ENCODE assay signal across 25 cellular contexts in genomic region chr1:61090546-61090945, GRCh38. TPM values are rescaled to one million over a fixed set of nuclear protein-coding genes. Genes with fewer than 3 reads are reported as not detected.
DNase-seq lines count a peak whose midpoint lies in the region; ATAC-seq and TF ChIP-seq lines count a peak whose summit lies in the region.
"Had no signal": no experiment of that assay in that cellular context is flagged by ENCODE, and none has a peak within 500 bp of the region (broad histone marks: within the 10 kb centered on the region; RNA-seq: fewer than 3 reads in every experiment).

No MANE protein-coding gene starts in this region.

- 68 to 81% methylated on average over 5 of the region's 5 CpGs for WGBS in heart right ventricle, 2 donors
- WGBS in psoas muscle, 3 donors = 14 to 48% (median 15%) methylated on average over 5 of the region's 5 CpGs

- H3K4me3 ChIP-seq in heart right ventricle = peak overlapping the region in 4 of 10 donors; percentile 6 to 22 (median 13)
- peak overlapping the region; percentile 90 for H3K4me3 ChIP-seq in psoas muscle
- H3K4me3 ChIP-seq in tibial artery = peak overlapping the region in 1 of 2 donors; percentile 12
- no peak overlapping the region for H3K4me3 ChIP-seq in MG63
- H3K4me3 ChIP-seq: adrenal gland, cardiac muscle cell, HAP-1 had no signal

- DNase-seq in heart right ventricle (no peak), Right ventricle myocardium inferior (ENCODE audit: missing footprints) (no peak), epithelial cell of prostate (ENCODE audit: low read depth, low spot score) (no peak), psoas muscle (no peak), tibial artery (no peak), endothelial cell (ENCODE audit: low spot score) (no peak), NCI-H146 treated with DMSO at 0.1 percent for 48 hours (lab: John Stamatoyannopoulos, UW; ENCODE audit: unreplicated experiment) (no peak), MG63 (no peak)
- DNase-seq: activated CD4-positive, CD25-positive, alpha-beta regulatory T cell treated with anti-CD3 and anti-CD28 coated beads, Interleukin-2, amount 50 U/mL, for 72 hours; activated T-cell treated with anti-CD3 and anti-CD28 coated beads, Interleukin-2, amount 50 U/mL, for 1 hour; adrenal gland; AML-193; DMS53; KBM-7; mesendoderm; natural killer cell; NCI-H1694; NCI-H226; NCI-H748 treated with DMSO at 0.1 percent for 48 hours; OCI-M1; SHP77; trophoblast cell had no signal

- H3K27me3 Mint-ChIP-seq in endothelial cell (ENCODE audit: unreplicated experiment) = no peaks in the 10 kb centered on the region

- peaks cover 2% of the 10 kb centered on the region for H3K36me3 Mint-ChIP-seq in endothelial cell (ENCODE audit: low read depth, unreplicated experiment)

- no peak for TF ChIP-seq CTCF in heart right ventricle (IDR thresholded peaks at IDR 0.05)
- TF ChIP-seq CTCF in psoas muscle (IDR thresholded peaks at IDR 0.05) = no peak
- no peak for TF ChIP-seq CTCF in tibial artery (IDR thresholded peaks at IDR 0.05)
- TF ChIP-seq CTCF in endothelial cell (IDR thresholded peaks at IDR 0.05; ENCODE audit: unreplicated experiment) = no peak

- H3K4me1 ChIP-seq in heart right ventricle (peaks cover 17 to 100% (median 90%) of the 10 kb centered on the region in 9 donors), psoas muscle (peaks cover 50% of the 10 kb centered on the region), tibial artery (peaks cover 0 to 93% (median 47%) of the 10 kb centered on the region in 4 donors)

- no peaks in the 10 kb centered on the region for H3K9me3 ChIP-seq in heart right ventricle
- H3K9me3 ChIP-seq in psoas muscle = no peaks in the 10 kb centered on the region
- no peaks in the 10 kb centered on the region for H3K9me3 ChIP-seq in tibial artery
- H3K9me3 ChIP-seq in MG63 = no peaks in the 10 kb centered on the region
- H3K9me3 ChIP-seq: adrenal gland, HAP-1 had no signal

- no peak overlapping the region for H3K4me3 Mint-ChIP-seq in endothelial cell (ENCODE audit: unreplicated experiment)
- H3K4me3 Mint-ChIP-seq: natural killer cell; stimulated activated effector memory CD8-positive, alpha-beta T cell treated with anti-CD3 and anti-CD28 coated beads, Interleukin-12 subunit alpha, Interleukin-12 subunit beta, amount 100 ng/mL, for 72 hours had no signal

- intact Hi-C loops in heart right ventricle (cut with DNase I) = loop anchor here in 1 of 10 donors (5.0 kb wide), 1 partner anchor 92 kb away; no protein-coding TSS in a partner anchor
- intact Hi-C loops in Right ventricle myocardium inferior (cut with DNase I) = no loop called here
- intact Hi-C loops in psoas muscle (cut with DNase I) = no loop called here
- intact Hi-C loops in tibial artery (cut with DNase I; ENCODE audit: low total_unique reads) = no loop called here

- H3K9me3 Mint-ChIP-seq in endothelial cell (ENCODE audit: unreplicated experiment) = no peaks in the 10 kb centered on the region
- H3K9me3 Mint-ChIP-seq: natural killer cell; stimulated activated effector memory CD8-positive, alpha-beta T cell treated with anti-CD3 and anti-CD28 coated beads, Interleukin-12 subunit alpha, Interleukin-12 subunit beta, amount 100 ng/mL, for 72 hours had no signal

- H3K27me3 ChIP-seq in heart right ventricle (no peaks in the 10 kb centered on the region), psoas muscle (ENCODE audit: insufficient read depth in 3 of 3, low read length in 2 of 3) (no peaks in the 10 kb centered on the region), tibial artery (no peaks in the 10 kb centered on the region), MG63 (no peaks in the 10 kb centered on the region)
- H3K27me3 ChIP-seq: adrenal gland had no signal

- H3K27ac Mint-ChIP-seq in endothelial cell (ENCODE audit: unreplicated experiment) = no peak overlapping the region
- H3K27ac Mint-ChIP-seq: natural killer cell; stimulated activated effector memory CD8-positive, alpha-beta T cell treated with anti-CD3 and anti-CD28 coated beads, Interleukin-12 subunit alpha, Interleukin-12 subunit beta, amount 100 ng/mL, for 72 hours had no signal

- no peaks in the 10 kb centered on the region for H3K4me1 Mint-ChIP-seq in endothelial cell (ENCODE audit: unreplicated experiment)
- H3K4me1 Mint-ChIP-seq: natural killer cell had no signal

- ATAC-seq in heart right ventricle = no peak
- no peak for ATAC-seq in Right ventricle myocardium inferior
- ATAC-seq in psoas muscle = peak; percentile 42 to 56 (median 45)
- ATAC-seq: natural killer cell; stimulated activated effector memory CD8-positive, alpha-beta T cell treated with anti-CD3 and anti-CD28 coated beads, Interleukin-12 subunit alpha, Interleukin-12 subunit beta, amount 100 ng/mL, for 72 hours had no signal

- H3K27ac ChIP-seq in heart right ventricle (peak overlapping the region in 8 of 10 donors; percentile 19 to 99 (median 68)), epithelial cell of prostate (peak overlapping the region; percentile 3), psoas muscle (peak overlapping the region; percentile 97), tibial artery (peak overlapping the region; percentile 99)
- H3K27ac ChIP-seq: cardiac muscle cell had no signal

- H3K36me3 ChIP-seq in heart right ventricle (peaks cover 0 to 19% (median 11%) of the 10 kb centered on the region in 9 donors), psoas muscle (ENCODE audit: insufficient read depth in 1 of 2, low read depth in 1 of 2) (peaks cover 0 to 9% of the 10 kb centered on the region in 2 donors), tibial artery (peaks cover 8 to 11% (median 11%) of the 10 kb centered on the region in 3 donors), MG63 (no peaks in the 10 kb centered on the region)

RNA-seq across cellular contexts. Expression of gene NFIA, which starts 8.2 kb away (rescaled TPM):
- total RNA-seq in heart right ventricle = 100 to 1,000 TPM in 4 of 10 donors, 10 to 100 TPM in 6; 82.4 to 117 (median 97.5) TPM
- 10 to 100 TPM; 11.2 to 24.9 TPM for polyA plus RNA-seq in heart right ventricle
- total RNA-seq in Right ventricle myocardium inferior = 97.6 TPM
- total RNA-seq in psoas muscle = 10 to 100 TPM; 30.6 to 42.7 (median 42.3) TPM
- 10 to 100 TPM in 1 of 3 donors, 1 to 10 TPM in 2; 4.0 to 11.7 (median 4.2) TPM for polyA plus RNA-seq in psoas muscle
- 16.2 TPM for total RNA-seq in endothelial cell (ENCODE audit: unreplicated experiment)
- total RNA-seq in MG63 (2014; rRNA removed; shearing (Covaris generic); ENCODE audit: low replicate concordance) = not detected in 2 replicates

Comparison
In these comparisons a context has a peak if more than half of its experiments do, and no peak if none do; other contexts are left out.
1. ATAC-seq: peak in psoas muscle (4 of 4); none in heart right ventricle (0 of 8) and Right ventricle myocardium inferior (single experiment).
2. H3K27ac ChIP-seq: peak in every context shown above with its lines; median percentile 99 in tibial artery; 97 in psoas muscle; 68 in heart right ventricle; 3 in epithelial cell of prostate.
3. RNA of gene NFIA, which starts 8.2 kb away (total RNA-seq): 82.4 to 117 TPM in heart right ventricle, 97.6 TPM in Right ventricle myocardium inferior (single experiment), 30.6 to 42.7 TPM in psoas muscle and 16.2 TPM in endothelial cell (single experiment); not detected in MG63; every median in the first group is over 10 times any median in the second.